Comparison of ENCODE assay signal across 29 cellular contexts in the genomic region with DNA sequence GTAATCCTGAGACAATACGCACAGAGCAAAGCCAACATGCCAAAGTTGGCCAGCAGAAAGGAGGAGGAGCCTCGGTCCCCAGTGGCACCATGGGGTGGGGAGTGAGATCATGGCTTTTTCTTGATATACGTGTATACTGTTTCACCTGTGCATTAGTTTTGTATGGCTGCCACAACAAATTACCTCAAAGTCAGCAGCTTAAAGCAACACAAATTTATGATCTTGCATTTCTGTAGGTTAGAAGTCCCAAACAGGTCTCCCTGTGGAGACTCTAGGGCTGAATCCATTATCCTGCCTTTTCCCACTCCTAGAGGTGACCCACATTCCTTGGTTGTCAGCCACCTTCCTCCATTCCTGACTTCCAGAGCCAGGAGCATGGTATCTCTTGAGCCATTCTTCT.
"Had no signal": no experiment of that assay in that cellular context is flagged by ENCODE, and none has a peak within 500 bp of the region (broad histone marks: within the 10 kb centered on the region; RNA-seq: fewer than 3 reads in every experiment).

No MANE protein-coding gene starts in this region.

- H3K36me3 ChIP-seq: adrenal gland, ascending aorta, brain microvascular endothelial cell, breast epithelium, cardiac muscle cell had no signal

- H3K27ac ChIP-seq: adrenal gland, ascending aorta, body of pancreas, brain microvascular endothelial cell, breast epithelium, cardiac muscle cell had no signal

- H3K4me1 ChIP-seq: adrenal gland, ascending aorta, body of pancreas, breast epithelium had no signal

- H3K4me3 ChIP-seq: adrenal gland, ascending aorta, body of pancreas, breast epithelium, cardiac muscle cell had no signal

- H3K9me3 ChIP-seq: adrenal gland, ascending aorta, body of pancreas, breast epithelium had no signal

- DNase-seq: activated effector memory CD4-positive, alpha-beta T cell treated with anti-CD3 and anti-CD28 coated beads, Interleukin-2, amount 50 U/mL, for 16 hours; activated effector memory CD4-positive, alpha-beta T cell treated with Interleukin-2 at 50 U/mL for 16 hours; activated gamma-delta T cell; activated gamma-delta T cell treated with Interleukin-2 at 50 U/mL for 16 hours; activated naive CD4-positive, alpha-beta T cell; activated naive CD4-positive, alpha-beta T cell treated with anti-CD3 and anti-CD28 coated beads for 36 hours; activated naive CD4-positive, alpha-beta T cell treated with anti-CD3 and anti-CD28 coated beads, Interleukin-2, amount 10 ng/mL, durations not matched to agents 7 days and 5 days; activated naive CD4-positive, alpha-beta T cell treated with anti-CD3 and anti-CD28 coated beads, Interleukin-2, amount 50 U/mL, for 16 hours; activated naive CD4-positive, alpha-beta T cell treated with Interleukin-2 at 50 U/mL for 16 hours; activated naive CD8-positive, alpha-beta T cell treated with anti-CD3 and anti-CD28 coated beads for 36 hours; activated naive CD8-positive, alpha-beta T cell treated with anti-CD3 and anti-CD28 coated beads, Interleukin-2, amount 10 ng/mL, durations not matched to agents 7 days and 5 days; activated naive CD8-positive, alpha-beta T cell treated with anti-CD3 and anti-CD28 coated beads, Interleukin-2, amount 50 U/mL, for 24 hours; activated T-cell treated with anti-CD3 and anti-CD28 coated beads, Interleukin-2, amount 50 U/mL, for 24 hours; activated T-cell treated with anti-CD3 and anti-CD28 coated beads, Interleukin-2, amount 50 U/mL, for 4 hours; activated T-cell treated with anti-CD3 and anti-CD28 coated beads, Interleukin-2, amount 50 U/mL, for 48 hours; activated T-cell treated with anti-CD3 and anti-CD28 coated beads, Interleukin-2, amount 50 U/mL, for 72 hours; amniotic stem cell; amygdala; anterior cingulate cortex; aorta; body of pancreas; brain microvascular endothelial cell; caudate nucleus; central memory CD4-positive, alpha-beta T cell; cerebellar nuclear complex had no signal
